10 cellular contexts compared by ENCODE assay signal in genomic region chr3:171846594-171846993, GRCh38. TPM values are rescaled to one million over a fixed set of nuclear protein-coding genes. Genes with fewer than 3 reads are reported as not detected.
DNase-seq lines count a peak whose midpoint lies in the region; ATAC-seq, FAIRE-seq and TF ChIP-seq lines count a peak whose summit lies in the region.
"Had no signal": no experiment of that assay in that cellular context is flagged by ENCODE, and none has a peak within 500 bp of the region (broad histone marks: within the 10 kb centered on the region; RNA-seq: fewer than 3 reads in every experiment).

No MANE protein-coding gene starts in this region.

- H3K4me1 Mint-ChIP-seq in HFFc6 (ENCODE audit: low read depth) = peaks cover 38% of the 10 kb centered on the region

- H3K36me3 ChIP-seq in IMR-90 (ENCODE audit: control insufficient read depth, insufficient read depth, low read length) = no peaks in the 10 kb centered on the region
- H3K36me3 ChIP-seq in HepG2 (replicated peaks in 1 of 2; ENCODE audit: control insufficient read depth in 1 of 2, insufficient read depth in 2 of 2, low read length in 2 of 2) = no peaks in the 10 kb centered on the region
- no peaks in the 10 kb centered on the region for H3K36me3 ChIP-seq in suprapubic skin
- no peaks in the 10 kb centered on the region for H3K36me3 ChIP-seq in right atrium auricular region
- H3K36me3 ChIP-seq: adrenal gland, HAP-1 had no signal

- H3K27me3 ChIP-seq in IMR-90 (ENCODE audit: control insufficient read depth, insufficient read depth, low read length) (no peaks in the 10 kb centered on the region), HepG2 (ENCODE audit: control insufficient read depth in 1 of 2, insufficient read depth in 2 of 2, low read length in 2 of 2) (no peaks in the 10 kb centered on the region), suprapubic skin (no peaks in the 10 kb centered on the region), right atrium auricular region (no peaks in the 10 kb centered on the region)
- H3K27me3 ChIP-seq: adrenal gland had no signal

- H3K4me3 ChIP-seq in IMR-90 (ENCODE audit: insufficient read depth, low read depth, low read length) (no peak overlapping the region), HepG2 (replicated peaks in 1 of 3; ENCODE audit: insufficient read depth in 1 of 3, low read depth in 2 of 3, low read length in 3 of 3) (no peak overlapping the region), suprapubic skin (no peak overlapping the region), right atrium auricular region (no peak overlapping the region)
- H3K4me3 ChIP-seq: adrenal gland, HAP-1 had no signal

- no CpG with 5 or more reads among the region's 2 CpGs for WGBS in IMR-90 (ENCODE audit: extremely low coverage in 2 of 2, insufficient read length in 1 of 2), 2 experiments
- 20% methylated on average over 2 of the region's 2 CpGs for WGBS in HepG2 (ENCODE audit: low lambda C conversion rate)
- 79% methylated on average over 2 of the region's 2 CpGs for WGBS in suprapubic skin

- no peak overlapping the region for H3K27ac Mint-ChIP-seq in HFFc6

- FAIRE-seq in HepG2 (lab: Jason Lieb, UNC) = peak; percentile 47

- peak overlapping the region; percentile 90 for H2BK5ac ChIP-seq in IMR-90 (ENCODE audit: low read depth, low read length, poor library complexity, severe bottlenecking)

- H3K9me3 ChIP-seq in IMR-90 (ENCODE audit: control insufficient read depth, insufficient read depth, low read length) = no peaks in the 10 kb centered on the region
- no peaks in the 10 kb centered on the region for H3K9me3 ChIP-seq in HepG2 (ENCODE audit: low read length)
- no peaks in the 10 kb centered on the region for H3K9me3 ChIP-seq in suprapubic skin
- H3K9me3 ChIP-seq in right atrium auricular region = no peaks in the 10 kb centered on the region
- H3K9me3 ChIP-seq: adrenal gland had no signal

- no peak overlapping the region for H2BK15ac ChIP-seq in IMR-90 (ENCODE audit: low read depth, low read length)

- TF ChIP-seq EP300 in HepG2 (IDR thresholded peaks at IDR 0.05; ENCODE audit: low read depth in 2 of 2, low read length in 2 of 2) (0 out of 4 replicates have a peak, but pooled peaks of 1 of the 2 experiments have one; percentile 6), HepG2 (CRISPR knock-in tag; IDR thresholded peaks at IDR 0.05; ENCODE audit: borderline replicate concordance) (no peak), suprapubic skin (IDR thresholded peaks at IDR 0.05) (no peak)

- no peaks in the 10 kb centered on the region for H3K36me3 Mint-ChIP-seq in HFFc6 (ENCODE audit: low read depth)

- no peak overlapping the region for H3K27ac ChIP-seq in IMR-90 (ENCODE audit: insufficient read depth, low read length)
- H3K27ac ChIP-seq in HepG2 (ENCODE audit: extremely low read length, insufficient read depth, low read length) = peak overlapping the region; percentile 100
- no peak overlapping the region for H3K27ac ChIP-seq in suprapubic skin
- H3K27ac ChIP-seq in right atrium auricular region = no peak overlapping the region
- H3K27ac ChIP-seq: adrenal gland had no signal

- H3K4me2 ChIP-seq in IMR-90 (ENCODE audit: low read depth, low read length) (peak overlapping the region; percentile 46; the same call in 1 of the 2 replicates), HepG2 (ENCODE audit: low read depth, low read length) (0 out of 2 replicates have a peak overlapping the region, but pooled peaks have one; percentile 10)

- TF ChIP-seq CTCF in HFFc6 (IDR thresholded peaks at IDR 0.05) (no peak), IMR-90 (conservative IDR thresholded peaks at IDR 0.05; ENCODE audit: low read depth, low read length) (no peak), HepG2 (CRISPR knock-in tag; IDR thresholded peaks at IDR 0.05) (no peak), suprapubic skin (IDR thresholded peaks at IDR 0.05) (no peak), right atrium auricular region (IDR thresholded peaks at IDR 0.05) (no peak)

- CTCF ChIA-PET in IMR-90 (lab: Yijun Ruan, JAX) (no interaction called here), HepG2 (lab: Yijun Ruan, JAX; ENCODE audit: low intra/inter-chr PET ratio, low total read pairs) (no interaction called here)

- ATAC-seq in GM18870 (IDR thresholded peaks at IDR 0.05; ENCODE audit: unreplicated experiment) = peak; percentile 99
- ATAC-seq in IMR-90 (ENCODE audit: low read depth) = peak; percentile 92
- peak; percentile 34; the same call in 2 of the 3 replicates for ATAC-seq in HepG2

- dilution Hi-C loops in IMR-90 (cut with HindIII; ENCODE audit: low sequenced_read_pairs, unreplicated experiment) = no loop called here

- no peak overlapping the region; a peak in 1 of 4 replicates for H4K8ac ChIP-seq in IMR-90 (ENCODE audit: low read depth in 2 of 2, low read length in 2 of 2)

- H3K9me1 ChIP-seq in IMR-90 (ENCODE audit: insufficient read depth, low read length) = peaks cover 3% of the 10 kb centered on the region

- in situ Hi-C loops in IMR-90 (cut with MboI; ENCODE audit: low sequenced_read_pairs) = no loop called here
- in situ Hi-C loops in HepG2 (cut with HindIII; ENCODE audit: extremely low pct_ligation_motif_present, low pct_unique_long_range_greater_than_20kb) = loop anchor here (10.0 kb wide), 1 partner anchor 188 kb away; the partner anchor contains the start of gene FNDC3B

- no peak overlapping the region for H3K4ac ChIP-seq in IMR-90 (ENCODE audit: low read depth, low read length)

- H3K79me2 ChIP-seq in HepG2 (ENCODE audit: insufficient read depth, low read length) = peaks cover 16% of the 10 kb centered on the region

- H2AFZ ChIP-seq in IMR-90 (replicated peaks; ENCODE audit: low read length, poor library complexity) = no peak overlapping the region
- no peak overlapping the region for H2AFZ ChIP-seq in HepG2 (ENCODE audit: low read length)

- intact Hi-C loops in IMR-90 (cut with micrococcal nuclease) (no loop called here), HepG2 (cut with micrococcal nuclease; ENCODE audit: unreplicated experiment) (loop anchor here (10.0 kb wide), 1 partner anchor 108 kb away; no protein-coding TSS in a partner anchor)

- H3K18ac ChIP-seq in IMR-90 (ENCODE audit: low read depth, low read length) = no peak overlapping the region

- no peak overlapping the region for H3K23ac ChIP-seq in IMR-90 (ENCODE audit: low read depth, low read length)

- peaks cover 1% of the 10 kb centered on the region; the same call in 1 of the 2 replicates for H3K27me3 Mint-ChIP-seq in HFFc6 (ENCODE audit: insufficient read depth)

- H2BK120ac ChIP-seq in IMR-90 (ENCODE audit: low read depth, low read length) = peak overlapping the region; percentile 22; the same call in 1 of the 2 replicates

- no peaks in the 10 kb centered on the region for H3K79me1 ChIP-seq in IMR-90 (ENCODE audit: low read depth in 1 of 2, low read length in 2 of 2)

- no peak for TF ChIP-seq RAD21 in IMR-90 (IDR thresholded peaks at IDR 0.05; ENCODE audit: low read length)
- no peak for TF ChIP-seq RAD21 in HepG2 (CRISPR knock-in tag; IDR thresholded peaks at IDR 0.05)

- H3K9ac ChIP-seq in IMR-90 (ENCODE audit: low read depth, low read length) (no peak overlapping the region), HepG2 (ENCODE audit: insufficient read depth, low read depth, low read length) (no peak overlapping the region)

- H2AK5ac ChIP-seq in IMR-90 (ENCODE audit: low read depth, low read length) = no peak overlapping the region

- peaks cover 12% of the 10 kb centered on the region for H3K4me1 ChIP-seq in IMR-90 (ENCODE audit: control insufficient read depth, insufficient read depth, low read length)
- peaks cover 88% of the 10 kb centered on the region for H3K4me1 ChIP-seq in HepG2 (ENCODE audit: insufficient read depth, low read length)
- no peaks in the 10 kb centered on the region for H3K4me1 ChIP-seq in suprapubic skin
- H3K4me1 ChIP-seq in right atrium auricular region = peaks cover 0 to 22% of the 10 kb centered on the region in 2 donors

- POLR2A ChIA-PET in IMR-90 (lab: Charles Lee; ENCODE audit: unreplicated experiment) = no interaction called here
- POLR2A ChIA-PET in HepG2 (lab: Yijun Ruan, JAX) = no interaction called here

- H2BK20ac ChIP-seq in IMR-90 (ENCODE audit: low read depth, low read length) = no peak overlapping the region

- no peaks in the 10 kb centered on the region for H3K9me3 Mint-ChIP-seq in HFFc6

- BruUV-seq in IMR-90 (replicated peaks; lab: Mats Ljungman, UMichigan) (no TSS peak), HepG2 (replicated peaks; lab: Mats Ljungman, UMichigan) (no TSS peak)

- H4K91ac ChIP-seq in IMR-90 (ENCODE audit: insufficient read depth, low read depth, low read length) = no peak overlapping the region

- peak; percentile 24 for DNase-seq in HFFc6
- peak; percentile 91 for DNase-seq in IMR-90
- no peak for DNase-seq in HepG2 (ENCODE audit: low spot score)
- DNase-seq in suprapubic skin (ENCODE audit: low spot score in 2 of 2) = no peak
- DNase-seq in activated gamma-delta T cell treated with Interleukin-2 at 50 U/mL for 16 hours = no peak
- DNase-seq in right atrium auricular region (ENCODE audit: low spot score) = no peak
- no peak for DNase-seq in HuH-7 (ENCODE audit: low spot score)
- DNase-seq: adrenal gland had no signal

- H2AK9ac ChIP-seq in IMR-90 (replicated peaks; ENCODE audit: low read depth, low read length, poor library complexity) = no peak overlapping the region

- H3K56ac ChIP-seq in IMR-90 (ENCODE audit: extremely low read depth, insufficient read depth, low read length) = no peak overlapping the region

- no peak overlapping the region for H3K4me3 Mint-ChIP-seq in HFFc6

- H4K5ac ChIP-seq in IMR-90 (ENCODE audit: low read depth, low read length) = no peak overlapping the region

- TF ChIP-seq POLR2A in IMR-90 (IDR thresholded peaks at IDR 0.05; ENCODE audit: low read depth, low read length) (no peak), HepG2 (IDR thresholded peaks at IDR 0.05; ENCODE audit: insufficient read depth in 1 of 2, low read depth in 2 of 2, low read length in 2 of 2) (no peak), suprapubic skin (IDR thresholded peaks at IDR 0.05) (no peak)

- H4K20me1 ChIP-seq in IMR-90 (ENCODE audit: insufficient read depth, low read length) = no peaks in the 10 kb centered on the region
- H4K20me1 ChIP-seq in HepG2 (ENCODE audit: insufficient read depth, low read length) = no peaks in the 10 kb centered on the region

- H3K14ac ChIP-seq in IMR-90 (replicated peaks; ENCODE audit: low read depth, low read length) = no peak overlapping the region

RNA-seq across cellular contexts. Expression of gene TMEM212, which starts 3.4 kb away (rescaled TPM):
- not detected for total RNA-seq in HFFc6 (2021; fragmentation: NEBNext Ultra II Directional; extraction: Animal tissue kit (Norgen Biotek cat#: 25700))
- total RNA-seq in IMR-90 (2012; rRNA removed) (not detected in 2 replicates), HepG2 (2016; rRNA removed; fragmentation: Illumina TruSeq; extraction: Trizol) (not detected in 2 replicates), suprapubic skin (not detected), right atrium auricular region (not detected)
- polyA plus RNA-seq in IMR-90 (2012; rRNA removed) (not detected in 2 replicates), HepG2 (2011; rRNA removed) (not detected in 2 replicates)
- not detected in 2 replicates for polyA plus RNA-seq in IMR-90 (2012; cell fraction: cytosol; rRNA removed)
- not detected in 2 replicates for polyA plus RNA-seq in IMR-90 (2012; cell fraction: nucleus; rRNA removed; ENCODE audit: low replicate concordance)
- not detected in 2 replicates for total RNA-seq in HepG2 (2016; cell fraction: cytosol; rRNA removed; fragmentation: Illumina TruSeq; extraction: Trizol; ENCODE audit: low read depth)
- total RNA-seq in HepG2 (2016; cell fraction: insoluble cytoplasmic fraction; rRNA removed; fragmentation: Illumina TruSeq; extraction: Trizol) = not detected in 2 replicates
- total RNA-seq in HepG2 (2016; cell fraction: membrane; rRNA removed; fragmentation: Illumina TruSeq; extraction: Trizol) = not detected in 2 replicates
- total RNA-seq in HepG2 (2016; cell fraction: nucleus; rRNA removed; fragmentation: Illumina TruSeq; extraction: Trizol) = not detected in 2 replicates
- 0.06 TPM in 1 of 2 replicates, not detected in the other for polyA plus RNA-seq in HepG2 (2011; cell fraction: cytosol; rRNA removed)
- polyA plus RNA-seq in HepG2 (2011; cell fraction: nucleus; rRNA removed) = 0.33 TPM in 1 of 2 replicates, not detected in the other
- not detected in 2 replicates for polyA plus RNA-seq in HepG2 (2012)
- not detected in 2 replicates for polyA plus RNA-seq in HepG2 (2016; cell fraction: cytosol; fragmentation: Illumina TruSeq; extraction: Trizol; ENCODE audit: low read depth)
- polyA plus RNA-seq in HepG2 (2016; cell fraction: insoluble cytoplasmic fraction; fragmentation: Illumina TruSeq; extraction: Trizol; ENCODE audit: low read depth) = not detected in 2 replicates
- not detected in 2 replicates for polyA plus RNA-seq in HepG2 (2016; cell fraction: membrane; fragmentation: Illumina TruSeq; extraction: Trizol; ENCODE audit: low read depth)
- not detected in 2 replicates for polyA plus RNA-seq in HepG2 (2016; cell fraction: nucleus; fragmentation: Illumina TruSeq; extraction: Trizol; ENCODE audit: insufficient read depth, low read depth)
- polyA minus RNA-seq in HepG2 (2011; rRNA and poly(A)+ RNA removed; ENCODE audit: low replicate concordance) = not detected in 2 replicates
- not detected in 2 replicates for polyA minus RNA-seq in HepG2 (2011; cell fraction: cytosol; rRNA and poly(A)+ RNA removed)
- polyA minus RNA-seq in HepG2 (2011; cell fraction: nucleus; rRNA and poly(A)+ RNA removed) = 1.2 TPM in 1 of 2 replicates, not detected in the other
- total RNA-seq: adrenal gland had no signal
- polyA plus RNA-seq: adrenal gland had no signal

RNA-seq across cellular contexts. Expression of gene PLD1, which starts 36.3 kb away (rescaled TPM):
- 1 to 10 TPM; 4.1 to 6.0 (median 5.3) TPM for total RNA-seq in HFFc6 (2021; fragmentation: NEBNext Ultra II Directional; extraction: Animal tissue kit (Norgen Biotek cat#: 25700))
- 9.2 and 9.7 TPM in 2 replicates for total RNA-seq in IMR-90 (2012; rRNA removed)
- 2.6 and 3.3 TPM in 2 replicates for polyA plus RNA-seq in IMR-90 (2012; rRNA removed)
- polyA plus RNA-seq in IMR-90 (2012; cell fraction: cytosol; rRNA removed) = 1.3 and 1.5 TPM in 2 replicates
- 2.7 and 23.1 TPM in 2 replicates for polyA plus RNA-seq in IMR-90 (2012; cell fraction: nucleus; rRNA removed; ENCODE audit: low replicate concordance)
- 27.1 and 33.6 TPM in 2 replicates for total RNA-seq in HepG2 (2016; rRNA removed; fragmentation: Illumina TruSeq; extraction: Trizol)
- total RNA-seq in HepG2 (2016; cell fraction: cytosol; rRNA removed; fragmentation: Illumina TruSeq; extraction: Trizol; ENCODE audit: low read depth) = 12.6 and 14.9 TPM in 2 replicates
- 28.7 and 35.7 TPM in 2 replicates for total RNA-seq in HepG2 (2016; cell fraction: insoluble cytoplasmic fraction; rRNA removed; fragmentation: Illumina TruSeq; extraction: Trizol)
- total RNA-seq in HepG2 (2016; cell fraction: membrane; rRNA removed; fragmentation: Illumina TruSeq; extraction: Trizol) = 12.9 and 13.9 TPM in 2 replicates
- 61.9 and 62.3 TPM in 2 replicates for total RNA-seq in HepG2 (2016; cell fraction: nucleus; rRNA removed; fragmentation: Illumina TruSeq; extraction: Trizol)
- 50.3 and 59.4 TPM in 2 replicates for polyA plus RNA-seq in HepG2 (2011; rRNA removed)
- polyA plus RNA-seq in HepG2 (2011; cell fraction: cytosol; rRNA removed) = 28.6 and 41.2 TPM in 2 replicates
- polyA plus RNA-seq in HepG2 (2011; cell fraction: nucleus; rRNA removed) = 71.6 and 77.3 TPM in 2 replicates
- 41.8 and 49.9 TPM in 2 replicates for polyA plus RNA-seq in HepG2 (2012)
- polyA plus RNA-seq in HepG2 (2016; cell fraction: cytosol; fragmentation: Illumina TruSeq; extraction: Trizol; ENCODE audit: low read depth) = 3.8 and 4.4 TPM in 2 replicates
- polyA plus RNA-seq in HepG2 (2016; cell fraction: insoluble cytoplasmic fraction; fragmentation: Illumina TruSeq; extraction: Trizol; ENCODE audit: low read depth) = 25.0 and 25.2 TPM in 2 replicates
- polyA plus RNA-seq in HepG2 (2016; cell fraction: membrane; fragmentation: Illumina TruSeq; extraction: Trizol; ENCODE audit: low read depth) = 6.2 and 6.8 TPM in 2 replicates
- polyA plus RNA-seq in HepG2 (2016; cell fraction: nucleus; fragmentation: Illumina TruSeq; extraction: Trizol; ENCODE audit: insufficient read depth, low read depth) = 33.1 and 33.7 TPM in 2 replicates
- 21.7 and 144 TPM in 2 replicates for polyA minus RNA-seq in HepG2 (2011; rRNA and poly(A)+ RNA removed; ENCODE audit: low replicate concordance)
- polyA minus RNA-seq in HepG2 (2011; cell fraction: cytosol; rRNA and poly(A)+ RNA removed) = 63.4 and 75.3 TPM in 2 replicates
- 391 and 460 TPM in 2 replicates for polyA minus RNA-seq in HepG2 (2011; cell fraction: nucleus; rRNA and poly(A)+ RNA removed)
- 10 to 100 TPM; 49.0 to 66.0 (median 55.1) TPM for total RNA-seq in suprapubic skin
- 100 to 1,000 TPM in 1 of 2 donors, 10 to 100 TPM in 1; 64.5 to 111 TPM for total RNA-seq in right atrium auricular region

Comparison
In these comparisons a context has a peak if more than half of its experiments do, and no peak if none do; other contexts are left out.
1. ATAC-seq: peak in every context shown above with its lines; median percentile 99 in GM18870; 92 in IMR-90; 34 in HepG2.
2. DNase-seq: peak in HFFc6 (single experiment) and IMR-90 (single experiment); none in HepG2 (single experiment), suprapubic skin (0 of 2), activated gamma-delta T cell treated with Interleukin-2 at 50 U/mL for 16 hours (single experiment), right atrium auricular region (single experiment) and HuH-7 (single experiment).